In genomic region chr3:72344256-72345046, GRCh38 we compare ENCODE assay signal across 19 cellular contexts.
DNase-seq lines count a peak whose midpoint lies in the region; ATAC-seq and TF ChIP-seq lines count a peak whose summit lies in the region.
"Had no signal": no experiment of that assay in that cellular context is flagged by ENCODE, and none has a peak within 500 bp of the region (broad histone marks: within the 10 kb centered on the region; RNA-seq: fewer than 3 reads in every experiment).

No MANE protein-coding gene starts in this region.

- no peak for ATAC-seq in T-helper 17 cell
- no peak for ATAC-seq in GM18909 (IDR thresholded peaks at IDR 0.05; ENCODE audit: poor library complexity, unreplicated experiment)
- ATAC-seq: heart right ventricle had no signal

- no peak overlapping the region for H3K4me2 ChIP-seq in trophoblast cell (ENCODE audit: low read length)

- H3K4me1 ChIP-seq in trophoblast cell (ENCODE audit: control insufficient read depth in 1 of 2, insufficient read depth in 2 of 2, low read length in 2 of 2), result peaks cover 19 to 23% of the 10 kb centered on the region in 2 experiments

- no peak overlapping the region for H2AFZ ChIP-seq in trophoblast cell (ENCODE audit: insufficient read depth, low read length, poor library complexity)

- no peak for TF ChIP-seq RAD21 in Ishikawa (IDR thresholded peaks at IDR 0.05; ENCODE audit: low read depth)

- no peak overlapping the region for H3K27ac ChIP-seq in trophoblast cell (ENCODE audit: low read depth, low read length)
- H3K27ac ChIP-seq: heart right ventricle, Peyer's patch had no signal

- no peak overlapping the region for H2BK5ac ChIP-seq in trophoblast cell (ENCODE audit: low read depth, low read length, poor library complexity)

- H2BK12ac ChIP-seq in trophoblast cell (ENCODE audit: low read length), result peak overlapping the region; percentile 38

- WGBS in trophoblast cell (ENCODE audit: extremely low coverage, insufficient coverage, insufficient read length), result no CpG with 5 or more reads among the region's 7 CpGs

- H3K4me3 Mint-ChIP-seq in activated naive CD4-positive, alpha-beta T cell treated with anti-CD3 and anti-CD28 coated beads, Interleukin-2, amount 50 U/mL, for 24 hours, result peak overlapping the region; percentile 27
- no peak overlapping the region for H3K4me3 Mint-ChIP-seq in T-helper 17 cell
- H3K4me3 Mint-ChIP-seq: B cell had no signal

- H3K14ac ChIP-seq in trophoblast cell (ENCODE audit: low read length), result no peak overlapping the region

- H3K9me3 ChIP-seq in T-helper 17 cell (ENCODE audit: control insufficient read depth, low read length, poor library complexity, severe bottlenecking) (no peaks in the 10 kb centered on the region), trophoblast cell (ENCODE audit: insufficient read depth, low read depth, low read length) (peaks cover 3% of the 10 kb centered on the region)
- H3K9me3 ChIP-seq: heart right ventricle, Peyer's patch had no signal

- no peaks in the 10 kb centered on the region for H3K27me3 ChIP-seq in trophoblast cell (ENCODE audit: insufficient read depth, low read length)
- H3K27me3 ChIP-seq: heart right ventricle, Peyer's patch had no signal

- H3K4me3 ChIP-seq in trophoblast cell (ENCODE audit: low read depth, low read length), result no peak overlapping the region
- H3K4me3 ChIP-seq: heart right ventricle, Peyer's patch had no signal

- no peaks in the 10 kb centered on the region for H3K36me3 Mint-ChIP-seq in activated naive CD4-positive, alpha-beta T cell treated with anti-CD3 and anti-CD28 coated beads, Interleukin-2, amount 50 U/mL, for 24 hours
- H3K36me3 Mint-ChIP-seq in T-helper 17 cell (ENCODE audit: low read depth), result no peaks in the 10 kb centered on the region

- H2BK120ac ChIP-seq in trophoblast cell (ENCODE audit: insufficient read depth, low read length, poor library complexity), result no peak overlapping the region

- TF ChIP-seq EP300 in Ishikawa (IDR thresholded peaks at IDR 0.05; ENCODE audit: borderline replicate concordance), result no peak

- peaks cover 12% of the 10 kb centered on the region for H3K79me1 ChIP-seq in trophoblast cell (ENCODE audit: low read length)

- no peak for DNase-seq in activated naive CD4-positive, alpha-beta T cell (lab: John Stamatoyannopoulos, UW)
- DNase-seq in T-helper 17 cell (no peak), trophoblast cell (no peak), Kasumi-1 (lab: John Stamatoyannopoulos, UW) (no peak)
- no peak for DNase-seq in activated CD4-positive, CD25-positive, alpha-beta regulatory T cell treated with anti-CD3 and anti-CD28 coated beads, Interleukin-2, amount 50 U/mL, for 72 hours
- DNase-seq: activated gamma-delta T cell treated with Interleukin-2 at 50 U/mL for 16 hours; DND-41; heart right ventricle; kidney; mesendoderm; NCI-H1694 treated with DMSO at 0.1 percent for 48 hours; NCI-H526; Peyer's patch; right cardiac atrium; stimulated activated CD4-positive, alpha-beta T cell treated with anti-CD3 and anti-CD28 coated beads, Interleukin-2, amount 100 ng/mL, for 24 hours had no signal

- no peak overlapping the region for H3K18ac ChIP-seq in trophoblast cell (ENCODE audit: low read length)

- no peak overlapping the region for H4K8ac ChIP-seq in trophoblast cell (ENCODE audit: low read depth, low read length)

- no peak overlapping the region for H3K23ac ChIP-seq in trophoblast cell (ENCODE audit: low read length)

- no peaks in the 10 kb centered on the region for H3K36me3 ChIP-seq in trophoblast cell (ENCODE audit: control insufficient read depth in 1 of 2, insufficient read depth in 2 of 2, low read length in 2 of 2)
- H3K36me3 ChIP-seq: heart right ventricle, Peyer's patch had no signal

- H3K4me1 Mint-ChIP-seq in activated naive CD4-positive, alpha-beta T cell treated with anti-CD3 and anti-CD28 coated beads, Interleukin-2, amount 50 U/mL, for 24 hours, result peaks cover 78% of the 10 kb centered on the region
- H3K4me1 Mint-ChIP-seq in T-helper 17 cell, result peaks cover 16% of the 10 kb centered on the region

- H4K91ac ChIP-seq in trophoblast cell (ENCODE audit: low read depth, low read length), result no peak overlapping the region

- peaks cover 2% of the 10 kb centered on the region for H3K79me2 ChIP-seq in trophoblast cell (ENCODE audit: control insufficient read depth, insufficient read depth, low read length, poor library complexity)

- no peaks in the 10 kb centered on the region for H3K9me3 Mint-ChIP-seq in activated naive CD4-positive, alpha-beta T cell treated with anti-CD3 and anti-CD28 coated beads, Interleukin-2, amount 50 U/mL, for 24 hours

- no peaks in the 10 kb centered on the region for H3K27me3 Mint-ChIP-seq in activated naive CD4-positive, alpha-beta T cell treated with anti-CD3 and anti-CD28 coated beads, Interleukin-2, amount 50 U/mL, for 24 hours
- no peaks in the 10 kb centered on the region for H3K27me3 Mint-ChIP-seq in T-helper 17 cell

- H3K4ac ChIP-seq in trophoblast cell (ENCODE audit: low read depth, low read length), result no peak overlapping the region

- no peak overlapping the region for H3K9ac ChIP-seq in trophoblast cell (ENCODE audit: low read length)

- no peak overlapping the region for H4K12ac ChIP-seq in trophoblast cell (ENCODE audit: low read depth, low read length)

- no peak overlapping the region for H2AK5ac ChIP-seq in trophoblast cell (ENCODE audit: low read length)

- H3K27ac Mint-ChIP-seq in activated naive CD4-positive, alpha-beta T cell treated with anti-CD3 and anti-CD28 coated beads, Interleukin-2, amount 50 U/mL, for 24 hours, result peak overlapping the region; percentile 42
- peak overlapping the region; percentile 57 for H3K27ac Mint-ChIP-seq in T-helper 17 cell
- H3K27ac Mint-ChIP-seq: B cell had no signal

TF ChIP-seq in Ishikawa, 13 proteins besides CTCF, POLR2A, EP300 and RAD21:
- TF ChIP-seq TCF12 (IDR thresholded peaks at IDR 0.05; ENCODE audit: low read depth) (no peak), YY1 (IDR thresholded peaks at IDR 0.05; ENCODE audit: low read depth) (no peak), USF1 (IDR thresholded peaks at IDR 0.05) (no peak), CREB1 (IDR thresholded peaks at IDR 0.05; ENCODE audit: low read depth) (no peak), ZBTB7A (IDR thresholded peaks at IDR 0.05; ENCODE audit: low read depth) (no peak), NFIC (IDR thresholded peaks at IDR 0.05) (0 out of 2 replicates have a peak, but pooled peaks have one; percentile 14), TEAD4 (IDR thresholded peaks at IDR 0.05) (no peak)
- TF ChIP-seq, protein P1, sequence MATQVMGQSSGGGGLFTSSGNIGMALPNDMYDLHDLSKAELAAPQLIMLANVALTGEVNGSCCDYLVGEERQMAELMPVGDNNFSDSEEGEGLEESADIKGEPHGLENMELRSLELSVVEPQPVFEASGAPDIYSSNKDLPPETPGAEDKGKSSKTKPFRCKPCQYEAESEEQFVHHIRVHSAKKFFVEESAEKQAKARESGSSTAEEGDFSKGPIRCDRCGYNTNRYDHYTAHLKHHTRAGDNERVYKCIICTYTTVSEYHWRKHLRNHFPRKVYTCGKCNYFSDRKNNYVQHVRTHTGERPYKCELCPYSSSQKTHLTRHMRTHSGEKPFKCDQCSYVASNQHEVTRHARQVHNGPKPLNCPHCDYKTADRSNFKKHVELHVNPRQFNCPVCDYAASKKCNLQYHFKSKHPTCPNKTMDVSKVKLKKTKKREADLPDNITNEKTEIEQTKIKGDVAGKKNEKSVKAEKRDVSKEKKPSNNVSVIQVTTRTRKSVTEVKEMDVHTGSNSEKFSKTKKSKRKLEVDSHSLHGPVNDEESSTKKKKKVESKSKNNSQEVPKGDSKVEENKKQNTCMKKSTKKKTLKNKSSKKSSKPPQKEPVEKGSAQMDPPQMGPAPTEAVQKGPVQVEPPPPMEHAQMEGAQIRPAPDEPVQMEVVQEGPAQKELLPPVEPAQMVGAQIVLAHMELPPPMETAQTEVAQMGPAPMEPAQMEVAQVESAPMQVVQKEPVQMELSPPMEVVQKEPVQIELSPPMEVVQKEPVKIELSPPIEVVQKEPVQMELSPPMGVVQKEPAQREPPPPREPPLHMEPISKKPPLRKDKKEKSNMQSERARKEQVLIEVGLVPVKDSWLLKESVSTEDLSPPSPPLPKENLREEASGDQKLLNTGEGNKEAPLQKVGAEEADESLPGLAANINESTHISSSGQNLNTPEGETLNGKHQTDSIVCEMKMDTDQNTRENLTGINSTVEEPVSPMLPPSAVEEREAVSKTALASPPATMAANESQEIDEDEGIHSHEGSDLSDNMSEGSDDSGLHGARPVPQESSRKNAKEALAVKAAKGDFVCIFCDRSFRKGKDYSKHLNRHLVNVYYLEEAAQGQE (IDR thresholded peaks at IDR 0.05; ENCODE audit: low read depth), result no peak
